In the genomic region with DNA sequence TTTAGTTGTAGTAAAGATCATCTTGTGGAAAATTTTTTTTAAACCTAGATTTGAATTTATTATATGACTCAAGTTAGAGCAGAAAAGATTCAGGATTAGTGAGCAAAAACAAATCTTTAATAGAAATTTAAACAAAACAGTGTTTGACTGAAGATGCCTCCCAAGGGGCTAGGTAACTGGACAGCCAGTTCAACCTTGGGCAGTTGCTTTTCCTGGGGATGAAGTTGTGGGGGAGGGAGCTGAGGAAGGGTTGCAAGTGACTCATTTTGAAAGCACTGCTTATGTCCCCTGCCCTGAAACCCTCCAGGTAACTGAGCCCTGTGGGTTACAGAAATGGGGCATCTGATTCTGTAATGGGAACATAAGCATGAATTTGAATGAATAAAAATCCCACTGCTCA, we compare ENCODE assay signal across 9 cellular contexts. TPM values are rescaled to one million over a fixed set of nuclear protein-coding genes. Genes with fewer than 3 reads are reported as not detected.
DNase-seq lines count a peak whose midpoint lies in the region; ATAC-seq and TF ChIP-seq lines count a peak whose summit lies in the region.
"Had no signal": no experiment of that assay in that cellular context is flagged by ENCODE, and none has a peak within 500 bp of the region (broad histone marks: within the 10 kb centered on the region; RNA-seq: fewer than 3 reads in every experiment).

No MANE protein-coding gene starts in this region.

- peak; percentile 66 for ATAC-seq in GM21576 (IDR thresholded peaks at IDR 0.05; ENCODE audit: unreplicated experiment)
- ATAC-seq: WTC11 had no signal

- H2AFZ ChIP-seq in MM.1S (ENCODE audit: low read length) = peak overlapping the region; percentile 52; the same call in 1 of the 2 replicates

- no peaks in the 10 kb centered on the region for H3K79me2 ChIP-seq in MM.1S (ENCODE audit: low read length)

- TF ChIP-seq CTCF in GM13977 (IDR thresholded peaks at IDR 0.05; ENCODE audit: extremely low read depth, insufficient read depth, missing control alignments) (no peak), MM.1S (IDR thresholded peaks at IDR 0.05; ENCODE audit: low read length) (no peak), fibroblast of pulmonary artery (IDR thresholded peaks at IDR 0.05; ENCODE audit: low read length, missing control alignments) (no peak), CD14-positive monocyte (IDR thresholded peaks at IDR 0.05) (no peak)

- no peaks in the 10 kb centered on the region for H3K9me2 ChIP-seq in MM.1S (replicated peaks; ENCODE audit: insufficient read depth, low read length)

- intact Hi-C loops in CD14-positive monocyte (cut with micrococcal nuclease) = no loop called here

- peaks cover 15% of the 10 kb centered on the region for H3K4me1 Mint-ChIP-seq in CD14-positive monocyte

- no peak overlapping the region for H3K4me3 Mint-ChIP-seq in CD14-positive monocyte
- H3K4me3 Mint-ChIP-seq: WTC11 had no signal

- H3K4me1 ChIP-seq in MM.1S (ENCODE audit: low read length) = peaks cover 57% of the 10 kb centered on the region

- H3K36me3 ChIP-seq in MM.1S (replicated peaks; ENCODE audit: insufficient read depth, low read length) = no peaks in the 10 kb centered on the region

- H3K9me3 ChIP-seq in MM.1S (replicated peaks; ENCODE audit: insufficient read depth, low read length) = no peaks in the 10 kb centered on the region

- H3K36me3 Mint-ChIP-seq in CD14-positive monocyte = no peaks in the 10 kb centered on the region

- H3K4me2 ChIP-seq in MM.1S (ENCODE audit: low read depth, low read length) = peak overlapping the region; percentile 81

- peak overlapping the region; percentile 15; the same call in 1 of the 2 replicates for H3K4me3 ChIP-seq in MM.1S (ENCODE audit: low read length)
- no peak overlapping the region for H3K4me3 ChIP-seq in fibroblast of pulmonary artery (replicated peaks; ENCODE audit: low read depth, low read length)

- H3K27ac Mint-ChIP-seq in CD14-positive monocyte = no peak overlapping the region
- H3K27ac Mint-ChIP-seq: WTC11 had no signal

- H3K27ac ChIP-seq in MM.1S (ENCODE audit: low read length) = peak overlapping the region; percentile 96

- in situ Hi-C loops in GM13977 (cut with MboI; ENCODE audit: low pct_unique_long_range_greater_than_20kb, low sequenced_read_pairs, unreplicated experiment) = no loop called here

- H3K27me3 Mint-ChIP-seq in CD14-positive monocyte (ENCODE audit: low read depth in 3 of 3) = peaks cover 0 to 3% (median 0%) of the 10 kb centered on the region in 3 donors

- peaks cover 55% of the 10 kb centered on the region for H3F3A ChIP-seq in MM.1S (ENCODE audit: insufficient read depth, low read length)

- no peaks in the 10 kb centered on the region for H4K20me1 ChIP-seq in MM.1S (ENCODE audit: insufficient read depth, low read length)

- peak overlapping the region; percentile 55 for H3K9ac ChIP-seq in MM.1S (ENCODE audit: low read length)

- no peaks in the 10 kb centered on the region for H3K9me3 Mint-ChIP-seq in CD14-positive monocyte

- DNase-seq in GM13977 (ENCODE audit: low spot score) (peak; percentile 23), MM.1S (peak; percentile 71), fibroblast of pulmonary artery (ENCODE audit: low read depth) (peak; percentile 38), CD14-positive monocyte (ENCODE audit: low spot score) (no peak), CD1c-positive myeloid dendritic cell (ENCODE audit: extremely low spot score) (no peak), foreskin melanocyte (no peak)
- DNase-seq in effector CD4-positive, alpha-beta T cell = no peak

- no peaks in the 10 kb centered on the region for H3K27me3 ChIP-seq in MM.1S (replicated peaks; ENCODE audit: insufficient read depth, low read length)

RNA-seq across cellular contexts. Expression of a gene that starts 13.1 kb away (rescaled TPM):
- polyA plus RNA-seq in CD14-positive monocyte = not detected

Comparison
In these comparisons a context has a peak if more than half of its experiments do, and no peak if none do; other contexts are left out.
1. DNase-seq: peak in GM13977 (single experiment), MM.1S (single experiment) and fibroblast of pulmonary artery (single experiment); none in CD14-positive monocyte (single experiment), CD1c-positive myeloid dendritic cell (single experiment), effector CD4-positive, alpha-beta T cell (single experiment) and foreskin melanocyte (single experiment).